ENCODE assay signal across 22 cellular contexts in genomic region chr10:131722525-131723264, GRCh38.
"Had no signal": no experiment of that assay in that cellular context is flagged by ENCODE, and none has a peak within 500 bp of the region (broad histone marks: within the 10 kb centered on the region; RNA-seq: fewer than 3 reads in every experiment).

No MANE protein-coding gene starts in this region.

- H3K4me1 Mint-ChIP-seq: stimulated activated memory B cell treated with anti-CD40 and anti-IgM and Interleukin-4, amounts not matched to agents 10 μg/mL and 1 μg/mL and 100 μg/mL, for 72 hours had no signal

- DNase-seq: activated CD4-positive, alpha-beta memory T cell treated with anti-CD3 and anti-CD28 coated beads for 36 hours; activated CD4-positive, alpha-beta T cell treated with anti-CD3 and anti-CD28 coated beads for 48 hours; activated CD4-positive, CD25-positive, alpha-beta regulatory T cell; activated naive CD4-positive, alpha-beta T cell treated with Interleukin-2 at 50 U/mL for 16 hours; activated naive CD8-positive, alpha-beta T cell treated with anti-CD3 and anti-CD28 coated beads for 36 hours; activated T-cell treated with anti-CD3 and anti-CD28 coated beads, Interleukin-2, amount 50 U/mL, for 1 hour; cerebellar nuclear complex; heart right ventricle; immature natural killer cell; left ventricle myocardium inferior; mammary epithelial cell; midbrain; small intestine; stimulated activated CD4-positive, alpha-beta T cell treated with anti-CD3 and anti-CD28 coated beads, Interleukin-15, amount 100 ng/mL, for 24 hours; SW 1271; T-helper 17 cell; testis; trophoblast cell had no signal

- H3K27ac Mint-ChIP-seq: activated CD4-positive, alpha-beta memory T cell treated with anti-CD3 and anti-CD28 coated beads for 36 hours; activated naive CD8-positive, alpha-beta T cell treated with anti-CD3 and anti-CD28 coated beads for 36 hours; immature natural killer cell; nephron; stimulated activated memory B cell treated with anti-CD40 and anti-IgM and Interleukin-4, amounts not matched to agents 10 μg/mL and 1 μg/mL and 100 μg/mL, for 72 hours; T-helper 17 cell had no signal

- H3K4me3 Mint-ChIP-seq: activated CD4-positive, alpha-beta memory T cell treated with anti-CD3 and anti-CD28 coated beads for 36 hours; activated naive CD8-positive, alpha-beta T cell treated with anti-CD3 and anti-CD28 coated beads for 36 hours; immature natural killer cell; nephron; stimulated activated memory B cell treated with anti-CD40 and anti-IgM and Interleukin-4, amounts not matched to agents 10 μg/mL and 1 μg/mL and 100 μg/mL, for 72 hours; T-helper 17 cell had no signal

- H3K36me3 Mint-ChIP-seq: activated CD4-positive, alpha-beta memory T cell treated with anti-CD3 and anti-CD28 coated beads for 36 hours; immature natural killer cell; stimulated activated memory B cell treated with anti-CD40 and anti-IgM and Interleukin-4, amounts not matched to agents 10 μg/mL and 1 μg/mL and 100 μg/mL, for 72 hours had no signal

- H3K27me3 ChIP-seq: right lobe of liver, testis had no signal

- H3K4me3 ChIP-seq: heart right ventricle, left ventricle myocardium inferior, right lobe of liver, SK-N-MC, testis had no signal

- H3K9me3 ChIP-seq: right lobe of liver, testis had no signal

- ATAC-seq: heart right ventricle; right lobe of liver; stimulated activated memory B cell treated with anti-CD40 and anti-IgM and Interleukin-4, amounts not matched to agents 10 μg/mL and 1 μg/mL and 100 μg/mL, for 72 hours; T-helper 17 cell had no signal

- H3K36me3 ChIP-seq: heart right ventricle, left ventricle myocardium inferior, right lobe of liver had no signal

- H3K27ac ChIP-seq: heart right ventricle, left ventricle myocardium inferior, right lobe of liver, SK-N-MC, testis had no signal
